In the genomic region with DNA sequence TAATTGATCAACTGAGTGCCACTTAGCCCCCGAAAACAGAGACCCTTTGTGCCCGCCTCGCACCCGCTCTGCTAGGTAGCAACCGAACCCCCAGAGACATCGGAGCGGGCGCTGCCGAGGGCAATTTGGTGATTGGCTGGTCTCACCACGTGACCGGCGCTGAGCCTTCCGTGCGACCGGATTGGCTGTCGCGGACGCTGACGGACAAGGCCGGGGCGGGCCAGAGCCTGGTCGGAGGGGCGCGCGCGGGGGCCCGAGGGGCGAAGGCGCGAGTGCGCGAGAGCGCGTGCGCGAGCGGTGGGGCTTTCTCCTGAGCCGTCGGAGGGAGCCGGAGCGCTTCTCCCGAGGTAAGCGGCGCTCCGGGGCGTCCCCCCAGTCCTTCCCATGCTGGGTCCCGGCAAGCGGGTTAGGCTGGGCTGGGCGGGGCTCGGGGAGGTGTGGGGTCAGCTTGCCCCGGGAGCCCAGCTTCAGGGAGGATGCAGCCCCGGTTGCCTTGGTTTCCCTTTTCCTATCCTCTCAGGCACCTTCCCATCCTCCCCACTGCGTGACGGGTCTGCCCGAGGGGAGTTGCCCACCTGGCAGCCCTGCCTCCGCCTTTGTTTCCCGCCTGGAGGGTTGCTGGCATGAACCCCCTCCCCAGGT, we compare ENCODE assay signal across 1 cellular context.
TF ChIP-seq lines count a peak whose summit lies in the region.

Gene TMEM108 (plus strand): TSS at position 303 of the 642 bp plus-strand sequence.

TF ChIP-seq in WTC11, 78 proteins besides CTCF, POLR2A, EP300 and RAD21 (continued from another document):
- TF ChIP-seq, protein P1, sequence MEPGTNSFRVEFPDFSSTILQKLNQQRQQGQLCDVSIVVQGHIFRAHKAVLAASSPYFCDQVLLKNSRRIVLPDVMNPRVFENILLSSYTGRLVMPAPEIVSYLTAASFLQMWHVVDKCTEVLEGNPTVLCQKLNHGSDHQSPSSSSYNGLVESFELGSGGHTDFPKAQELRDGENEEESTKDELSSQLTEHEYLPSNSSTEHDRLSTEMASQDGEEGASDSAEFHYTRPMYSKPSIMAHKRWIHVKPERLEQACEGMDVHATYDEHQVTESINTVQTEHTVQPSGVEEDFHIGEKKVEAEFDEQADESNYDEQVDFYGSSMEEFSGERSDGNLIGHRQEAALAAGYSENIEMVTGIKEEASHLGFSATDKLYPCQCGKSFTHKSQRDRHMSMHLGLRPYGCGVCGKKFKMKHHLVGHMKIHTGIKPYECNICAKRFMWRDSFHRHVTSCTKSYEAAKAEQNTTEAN (CRISPR knock-in tag; IDR thresholded peaks at IDR 0.05): peak; percentile 68; the same call in 1 of the 2 replicates
- TF ChIP-seq ESRRA (CRISPR knock-in tag; IDR thresholded peaks at IDR 0.05; ENCODE audit: borderline replicate concordance) (peak; percentile 23; the same call in 1 of the 2 replicates), NFE2L1 (CRISPR knock-in tag; IDR thresholded peaks at IDR 0.05) (peak; percentile 85; the same call in 1 of the 2 replicates), RORB (CRISPR knock-in tag; IDR thresholded peaks at IDR 0.05) (no peak), GTF2I (CRISPR knock-in tag; conservative IDR thresholded peaks at IDR 0.05) (no peak), HMGXB4 (CRISPR knock-in tag; IDR thresholded peaks at IDR 0.05) (peak; percentile 77; the same call in 1 of the 2 replicates), NFATC4 (CRISPR knock-in tag; IDR thresholded peaks at IDR 0.05) (no peak), NFYB (CRISPR knock-in tag; conservative IDR thresholded peaks at IDR 0.05; ENCODE audit: low read depth) (peak; percentile 89), ZNF425 (CRISPR knock-in tag; conservative IDR thresholded peaks at IDR 0.05) (no peak), IRF1 (CRISPR knock-in tag; IDR thresholded peaks at IDR 0.05) (peak; percentile 77; the same call in 1 of the 2 replicates), ZMAT4 (CRISPR knock-in tag; IDR thresholded peaks at IDR 0.05) (no peak), NR1H2 (CRISPR knock-in tag; IDR thresholded peaks at IDR 0.05) (no peak), OVOL2 (CRISPR knock-in tag; IDR thresholded peaks at IDR 0.05; ENCODE audit: borderline replicate concordance) (no peak), ATF1 (CRISPR knock-in tag; IDR thresholded peaks at IDR 0.05) (peak; percentile 78), TEAD1 (CRISPR knock-in tag; IDR thresholded peaks at IDR 0.05) (peak; percentile 79; the same call in 1 of the 2 replicates), ZNF232 (CRISPR knock-in tag; IDR thresholded peaks at IDR 0.05) (peak; percentile 70; the same call in 1 of the 2 replicates), E2F5 (CRISPR knock-in tag; IDR thresholded peaks at IDR 0.05) (peak; percentile 86; the same call in 1 of the 2 replicates), SMAD3 (CRISPR knock-in tag; IDR thresholded peaks at IDR 0.05; ENCODE audit: borderline replicate concordance) (peak; percentile 73; the same call in 1 of the 2 replicates), MYBL2 (CRISPR knock-in tag; IDR thresholded peaks at IDR 0.05) (peak; percentile 37; the same call in 1 of the 2 replicates), USF2 (CRISPR knock-in tag; IDR thresholded peaks at IDR 0.05) (peak; percentile 98), CBFB (CRISPR knock-in tag; IDR thresholded peaks at IDR 0.05; ENCODE audit: low read depth) (no peak), SOX15 (CRISPR knock-in tag; IDR thresholded peaks at IDR 0.05) (no peak), JUN (CRISPR knock-in tag; IDR thresholded peaks at IDR 0.05) (0 out of 2 replicates have a peak, but pooled peaks have one; percentile 53), ZNF671 (CRISPR knock-in tag; IDR thresholded peaks at IDR 0.05) (no peak), EMX1 (CRISPR knock-in tag; IDR thresholded peaks at IDR 0.05) (no peak), ZNF317 (CRISPR knock-in tag; IDR thresholded peaks at IDR 0.05; ENCODE audit: borderline replicate concordance, low read depth) (peak; percentile 60; the same call in 1 of the 2 replicates), SP1 (CRISPR knock-in tag; conservative IDR thresholded peaks at IDR 0.05) (peak; percentile 75), HMGA2 (CRISPR knock-in tag; IDR thresholded peaks at IDR 0.05) (no peak), CREM (CRISPR knock-in tag; IDR thresholded peaks at IDR 0.05) (peak; percentile 81; the same call in 1 of the 2 replicates)
- TF ChIP-seq, protein P2, sequence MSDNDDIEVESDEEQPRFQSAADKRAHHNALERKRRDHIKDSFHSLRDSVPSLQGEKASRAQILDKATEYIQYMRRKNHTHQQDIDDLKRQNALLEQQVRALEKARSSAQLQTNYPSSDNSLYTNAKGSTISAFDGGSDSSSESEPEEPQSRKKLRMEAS (CRISPR knock-in tag; IDR thresholded peaks at IDR 0.05): peak; percentile 97
- TF ChIP-seq, protein P3, sequence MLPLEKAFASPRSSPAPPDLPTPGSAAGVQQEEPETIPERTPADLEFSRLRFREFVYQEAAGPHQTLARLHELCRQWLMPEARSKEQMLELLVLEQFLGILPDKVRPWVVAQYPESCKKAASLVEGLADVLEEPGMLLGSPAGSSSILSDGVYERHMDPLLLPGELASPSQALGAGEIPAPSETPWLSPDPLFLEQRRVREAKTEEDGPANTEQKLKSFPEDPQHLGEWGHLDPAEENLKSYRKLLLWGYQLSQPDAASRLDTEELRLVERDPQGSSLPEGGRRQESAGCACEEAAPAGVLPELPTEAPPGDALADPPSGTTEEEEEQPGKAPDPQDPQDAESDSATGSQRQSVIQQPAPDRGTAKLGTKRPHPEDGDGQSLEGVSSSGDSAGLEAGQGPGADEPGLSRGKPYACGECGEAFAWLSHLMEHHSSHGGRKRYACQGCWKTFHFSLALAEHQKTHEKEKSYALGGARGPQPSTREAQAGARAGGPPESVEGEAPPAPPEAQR (CRISPR knock-in tag; IDR thresholded peaks at IDR 0.05): no peak
- TF ChIP-seq, protein P4, sequence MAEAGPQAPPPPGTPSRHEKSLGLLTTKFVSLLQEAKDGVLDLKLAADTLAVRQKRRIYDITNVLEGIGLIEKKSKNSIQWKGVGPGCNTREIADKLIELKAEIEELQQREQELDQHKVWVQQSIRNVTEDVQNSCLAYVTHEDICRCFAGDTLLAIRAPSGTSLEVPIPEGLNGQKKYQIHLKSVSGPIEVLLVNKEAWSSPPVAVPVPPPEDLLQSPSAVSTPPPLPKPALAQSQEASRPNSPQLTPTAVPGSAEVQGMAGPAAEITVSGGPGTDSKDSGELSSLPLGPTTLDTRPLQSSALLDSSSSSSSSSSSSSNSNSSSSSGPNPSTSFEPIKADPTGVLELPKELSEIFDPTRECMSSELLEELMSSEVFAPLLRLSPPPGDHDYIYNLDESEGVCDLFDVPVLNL (CRISPR knock-in tag; IDR thresholded peaks at IDR 0.05; ENCODE audit: borderline replicate concordance, low read depth): peak; percentile 25; the same call in 1 of the 2 replicates
TF ChIP-seq in WTC11: peak in this region for 26.
